In genomic region chr20:57807418-57808265, GRCh38 we compare ENCODE assay signal across 2 cellular contexts.
TF ChIP-seq lines count a peak whose summit lies in the region.

No MANE protein-coding gene starts in this region.

TF ChIP-seq in SK-N-SH treated with all-trans-retinoic acid at 6 μM for 48 hours, 23 proteins besides CTCF, POLR2A, EP300 and RAD21 (continued from another document):
- TF ChIP-seq POU6F1 (CRISPR knock-in tag; IDR thresholded peaks at IDR 0.05; ENCODE audit: borderline replicate concordance, low read depth), result no peak
- TF ChIP-seq TOX (CRISPR knock-in tag; IDR thresholded peaks at IDR 0.05; ENCODE audit: borderline replicate concordance), result no peak
- TF ChIP-seq TCF4 (CRISPR knock-in tag; IDR thresholded peaks at IDR 0.05; ENCODE audit: borderline replicate concordance), result no peak
- TF ChIP-seq CSDC2 (CRISPR knock-in tag; IDR thresholded peaks at IDR 0.05), result no peak
- TF ChIP-seq GLIS3 (CRISPR knock-in tag; IDR thresholded peaks at IDR 0.05), result no peak

TF ChIP-seq in SK-N-SH, 30 proteins besides CTCF, POLR2A, EP300 and RAD21 (continued from another document):
- TF ChIP-seq ZBTB33 (IDR thresholded peaks at IDR 0.05; ENCODE audit: borderline replicate concordance, low read depth) (no peak), YY1 (IDR thresholded peaks at IDR 0.05; ENCODE audit: low read depth) (no peak), ELF1 (IDR thresholded peaks at IDR 0.05) (no peak), TEAD4 (IDR thresholded peaks at IDR 0.05; ENCODE audit: borderline replicate concordance, insufficient read depth) (no peak), RCOR1 (IDR thresholded peaks at IDR 0.05; ENCODE audit: low read length) (no peak), POLR2AphosphoS5 (IDR thresholded peaks at IDR 0.05; ENCODE audit: low read depth, low read length) (no peak), EZH2phosphoT487 (IDR thresholded peaks at IDR 0.05; ENCODE audit: borderline replicate concordance, low read depth) (no peak)
- TF ChIP-seq, protein P1, sequence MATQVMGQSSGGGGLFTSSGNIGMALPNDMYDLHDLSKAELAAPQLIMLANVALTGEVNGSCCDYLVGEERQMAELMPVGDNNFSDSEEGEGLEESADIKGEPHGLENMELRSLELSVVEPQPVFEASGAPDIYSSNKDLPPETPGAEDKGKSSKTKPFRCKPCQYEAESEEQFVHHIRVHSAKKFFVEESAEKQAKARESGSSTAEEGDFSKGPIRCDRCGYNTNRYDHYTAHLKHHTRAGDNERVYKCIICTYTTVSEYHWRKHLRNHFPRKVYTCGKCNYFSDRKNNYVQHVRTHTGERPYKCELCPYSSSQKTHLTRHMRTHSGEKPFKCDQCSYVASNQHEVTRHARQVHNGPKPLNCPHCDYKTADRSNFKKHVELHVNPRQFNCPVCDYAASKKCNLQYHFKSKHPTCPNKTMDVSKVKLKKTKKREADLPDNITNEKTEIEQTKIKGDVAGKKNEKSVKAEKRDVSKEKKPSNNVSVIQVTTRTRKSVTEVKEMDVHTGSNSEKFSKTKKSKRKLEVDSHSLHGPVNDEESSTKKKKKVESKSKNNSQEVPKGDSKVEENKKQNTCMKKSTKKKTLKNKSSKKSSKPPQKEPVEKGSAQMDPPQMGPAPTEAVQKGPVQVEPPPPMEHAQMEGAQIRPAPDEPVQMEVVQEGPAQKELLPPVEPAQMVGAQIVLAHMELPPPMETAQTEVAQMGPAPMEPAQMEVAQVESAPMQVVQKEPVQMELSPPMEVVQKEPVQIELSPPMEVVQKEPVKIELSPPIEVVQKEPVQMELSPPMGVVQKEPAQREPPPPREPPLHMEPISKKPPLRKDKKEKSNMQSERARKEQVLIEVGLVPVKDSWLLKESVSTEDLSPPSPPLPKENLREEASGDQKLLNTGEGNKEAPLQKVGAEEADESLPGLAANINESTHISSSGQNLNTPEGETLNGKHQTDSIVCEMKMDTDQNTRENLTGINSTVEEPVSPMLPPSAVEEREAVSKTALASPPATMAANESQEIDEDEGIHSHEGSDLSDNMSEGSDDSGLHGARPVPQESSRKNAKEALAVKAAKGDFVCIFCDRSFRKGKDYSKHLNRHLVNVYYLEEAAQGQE (IDR thresholded peaks at IDR 0.05; ENCODE audit: low read depth, low read length), result no peak
TF ChIP-seq in SK-N-SH: peak in this region for 0.
